Comparison of ENCODE assay signal across 29 cellular contexts in genomic region chr10:66467042-66467441, GRCh38.
"Had no signal": no experiment of that assay in that cellular context is flagged by ENCODE, and none has a peak within 500 bp of the region (broad histone marks: within the 10 kb centered on the region; RNA-seq: fewer than 3 reads in every experiment).

No MANE protein-coding gene starts in this region.

- ATAC-seq: activated CD4-positive, alpha-beta T cell treated with anti-CD3 and anti-CD28 coated beads for 36 hours; activated CD4-positive, CD25-positive, alpha-beta regulatory T cell treated with anti-CD3 and anti-CD28 coated beads, Interleukin-2, amount 50 U/mL, for 24 hours; activated CD8-positive, alpha-beta memory T cell treated with anti-CD3 and anti-CD28 coated beads, Interleukin-2, amount 10 ng/mL, durations not matched to agents 7 days and 5 days; activated CD8-positive, alpha-beta T cell treated with anti-CD3 and anti-CD28 coated beads, Interleukin-2, amount 10 ng/mL, durations not matched to agents 7 days and 5 days; activated naive CD8-positive, alpha-beta T cell treated with anti-CD3 and anti-CD28 coated beads, Interleukin-2, amount 50 U/mL, for 24 hours; WTC11 had no signal

- DNase-seq: activated CD4-positive, alpha-beta memory T cell treated with anti-CD3 and anti-CD28 coated beads, Interleukin-2, amount 10 ng/mL, durations not matched to agents 7 days and 5 days; activated CD4-positive, alpha-beta T cell treated with anti-CD3 and anti-CD28 coated beads for 1 hour; activated CD4-positive, alpha-beta T cell treated with anti-CD3 and anti-CD28 coated beads for 36 hours; activated CD4-positive, alpha-beta T cell treated with anti-CD3 and anti-CD28 coated beads for 48 hours; activated CD4-positive, alpha-beta T cell treated with anti-CD3 and anti-CD28 coated beads, Interleukin-2, amount 10 ng/mL, durations not matched to agents 7 days and 5 days; activated CD4-positive, alpha-beta T cell treated with anti-CD3 and anti-CD28 coated beads, Interleukin-2, amount 50 U/mL, for 48 hours; activated CD4-positive, CD25-positive, alpha-beta regulatory T cell; activated CD8-positive, alpha-beta memory T cell treated with anti-CD3 and anti-CD28 coated beads for 24 hours; activated CD8-positive, alpha-beta memory T cell treated with anti-CD3 and anti-CD28 coated beads, Interleukin-2, amount 10 ng/mL, durations not matched to agents 7 days and 5 days; activated CD8-positive, alpha-beta memory T cell treated with anti-CD3 and anti-CD28 coated beads, Interleukin-2, amount 50 U/mL, for 48 hours; activated CD8-positive, alpha-beta T cell treated with anti-CD3 and anti-CD28 coated beads, Interleukin-2, amount 10 ng/mL, durations not matched to agents 7 days and 5 days; activated effector memory CD4-positive, alpha-beta T cell treated with Interleukin-2 at 50 U/mL for 16 hours; activated gamma-delta T cell; activated naive CD4-positive, alpha-beta T cell treated with anti-CD3 and anti-CD28 coated beads, Interleukin-2, amount 10 ng/mL, durations not matched to agents 7 days and 5 days; activated naive CD4-positive, alpha-beta T cell treated with Interleukin-2 at 50 U/mL for 16 hours; activated naive CD8-positive, alpha-beta T cell treated with anti-CD3 and anti-CD28 coated beads, Interleukin-2, amount 10 ng/mL, durations not matched to agents 7 days and 5 days; activated naive CD8-positive, alpha-beta T cell treated with anti-CD3 and anti-CD28 coated beads, Interleukin-2, amount 50 U/mL, for 24 hours; activated T-cell treated with anti-CD3 and anti-CD28 coated beads, Interleukin-2, amount 50 U/mL, for 24 hours; activated T-cell treated with anti-CD3 and anti-CD28 coated beads, Interleukin-2, amount 50 U/mL, for 48 hours; amygdala; anterior cingulate cortex; cerebellar nuclear complex; T-helper 1 cell; T-helper 2 cell; T-helper 9 cell; WERI-Rb-1 had no signal

- H3K27me3 ChIP-seq: ascending aorta had no signal

- H3K36me3 ChIP-seq: ascending aorta, WERI-Rb-1 had no signal

- H3K4me1 ChIP-seq: ascending aorta had no signal

- H3K27ac ChIP-seq: ascending aorta, WERI-Rb-1 had no signal

- H3K4me3 ChIP-seq: ascending aorta had no signal

- H3K9me3 ChIP-seq: ascending aorta had no signal
